ENCODE assay signal across 30 cellular contexts in genomic region chr2:127681976-127682857, GRCh38. TPM values are rescaled to one million over a fixed set of nuclear protein-coding genes. Genes with fewer than 3 reads are reported as not detected.
DNase-seq lines count a peak whose midpoint lies in the region; ATAC-seq and TF ChIP-seq lines count a peak whose summit lies in the region.
"Had no signal": no experiment of that assay in that cellular context is flagged by ENCODE, and none has a peak within 500 bp of the region (broad histone marks: within the 10 kb centered on the region; RNA-seq: fewer than 3 reads in every experiment).

No MANE protein-coding gene starts in this region.

- H3K36me3 ChIP-seq in esophagus muscularis mucosa: no peaks in the 10 kb centered on the region
- no peaks in the 10 kb centered on the region for H3K36me3 ChIP-seq in sigmoid colon
- H3K36me3 ChIP-seq: adrenal gland, Peyer's patch had no signal

- ATAC-seq in HG02759 (IDR thresholded peaks at IDR 0.05; ENCODE audit: unreplicated experiment): no peak
- no peak for ATAC-seq in HG02571 (IDR thresholded peaks at IDR 0.05; ENCODE audit: unreplicated experiment)
- ATAC-seq: activated T-cell treated with anti-CD3 and anti-CD28 coated beads, Interleukin-2, amount 50 U/mL, for 4 hours; naive thymus-derived CD8-positive, alpha-beta T cell had no signal

- TF ChIP-seq CTCF in esophagus muscularis mucosa (IDR thresholded peaks at IDR 0.05) (no peak), sigmoid colon (IDR thresholded peaks at IDR 0.05) (no peak)

- H3K4me3 ChIP-seq in esophagus muscularis mucosa: no peak overlapping the region
- H3K4me3 ChIP-seq in sigmoid colon: peak overlapping the region in 2 of 4 donors; percentile 32 to 41
- H3K4me3 ChIP-seq: GM23248 had no signal

- TF ChIP-seq POLR2A in esophagus muscularis mucosa (IDR thresholded peaks at IDR 0.05; ENCODE audit: low read depth) (no peak), sigmoid colon (IDR thresholded peaks at IDR 0.05) (peak in 1 of 2 donors; percentile 49)

- H3K4me1 ChIP-seq in esophagus muscularis mucosa (peaks cover 18 to 71% (median 59%) of the 10 kb centered on the region in 4 donors), sigmoid colon (peaks cover 0 to 95% (median 61%) of the 10 kb centered on the region in 4 donors)

- H3K27me3 ChIP-seq in esophagus muscularis mucosa (no peaks in the 10 kb centered on the region), sigmoid colon (no peaks in the 10 kb centered on the region)
- H3K27me3 ChIP-seq: adrenal gland, Peyer's patch, testis had no signal

- intact Hi-C loops in esophagus muscularis mucosa (cut with DNase I) (loop anchor here (5.0 kb wide), 1 partner anchor 35 kb away; the partner anchor contains the start of gene GPR17), sigmoid colon (cut with DNase I) (loop anchor here (1.0 to 10.0 kb wide), 2 partner anchors 30 to 47 kb away; no protein-coding TSS in a partner anchor)

- peak overlapping the region; percentile 74 to 81 (median 75) for H3K27ac ChIP-seq in esophagus muscularis mucosa (replicated peaks in 1 of 4)
- H3K27ac ChIP-seq in sigmoid colon: peak overlapping the region; percentile 67 to 88 (median 83)
- H3K27ac ChIP-seq: GM23248 had no signal

- 88% methylated on average over 5 of the region's 6 CpGs for WGBS in esophagus muscularis mucosa
- WGBS in sigmoid colon, 2 donors: 80 to 84% methylated on average over 6 of the region's 6 CpGs

- peak; percentile 8 for DNase-seq in D341Med (ENCODE audit: low spot score)
- DNase-seq in NCI-H526 (lab: John Stamatoyannopoulos, UW): peak; percentile 67 to 77
- DNase-seq in esophagus muscularis mucosa (ENCODE audit: extremely low spot score): no peak
- peak; percentile 84 for DNase-seq in sigmoid colon
- no peak for DNase-seq in AG20443 (ENCODE audit: low spot score)
- DNase-seq: activated CD4-positive, alpha-beta T cell treated with anti-CD3 and anti-CD28 coated beads for 36 hours; activated naive CD4-positive, alpha-beta T cell; activated T-cell treated with anti-CD3 and anti-CD28 coated beads, Interleukin-2, amount 50 U/mL, for 4 hours; AML-193; CD8-positive, alpha-beta memory T cell; glutamatergic neuron; KG1; naive thymus-derived CD8-positive, alpha-beta T cell; NCI-H1417 treated with DMSO at 0.1 percent for 48 hours; NCI-H524; occipital lobe; Peyer's patch; stimulated activated CD4-positive, alpha-beta T cell treated with anti-CD3 and anti-CD28 coated beads, Interleukin-4, amount 100 ng/mL, for 1 hour; stimulated activated naive B cell treated with anti-CD40 and anti-IgM and Interleukin-4, amounts not matched to agents 10 μg/mL and 1 μg/mL and 100 μg/mL, for 72 hours; testis had no signal

- H3K9me3 ChIP-seq in esophagus muscularis mucosa (no peaks in the 10 kb centered on the region), sigmoid colon (no peaks in the 10 kb centered on the region)
- H3K9me3 ChIP-seq: adrenal gland, Peyer's patch, testis had no signal

- TF ChIP-seq EP300 in esophagus muscularis mucosa (IDR thresholded peaks at IDR 0.05) (no peak), sigmoid colon (IDR thresholded peaks at IDR 0.05) (peak in 3 of 4 donors; percentile 57 to 97 (median 93))

RNA-seq across cellular contexts. Expression of gene LIMS2, which starts 6.9 kb away (rescaled TPM):
- total RNA-seq in esophagus muscularis mucosa: 100 to 1,000 TPM in 3 of 4 donors, 10 to 100 TPM in 1; 99.2 to 342 (median 175) TPM
- 100 to 1,000 TPM; 125 to 357 (median 195) TPM for total RNA-seq in sigmoid colon
- polyA plus RNA-seq in sigmoid colon: 10 to 100 TPM in 2 of 3 donors, 1 to 10 TPM in 1; 3.2 to 40.6 (median 17.4) TPM

RNA-seq across cellular contexts. Expression of gene SFT2D3, which starts 19.1 kb away (rescaled TPM):
- 10 to 100 TPM in 1 of 4 donors, 1 to 10 TPM in 3; 5.8 to 11.8 (median 9.4) TPM for total RNA-seq in esophagus muscularis mucosa
- total RNA-seq in sigmoid colon: 1 to 10 TPM; 5.6 to 8.6 (median 7.9) TPM
- polyA plus RNA-seq in sigmoid colon: 1 to 10 TPM; 1.4 to 6.5 (median 1.8) TPM
- polyA plus RNA-seq: GM23248 had no signal

RNA-seq across cellular contexts. Expression of gene GPR17, which starts 36.3 kb away (rescaled TPM):
- total RNA-seq in esophagus muscularis mucosa (under 1 TPM in 1 of 4 donors, not detected in 3; 0.40 TPM), sigmoid colon (1 to 10 TPM in 1 of 4 donors, under 1 TPM in 2, not detected in 1; 0.36 to 1.4 (median 0.66) TPM)
- under 1 TPM in 2 of 3 donors, not detected in 1; 0.48 to 0.60 TPM for polyA plus RNA-seq in sigmoid colon
- total RNA-seq: activated CD4-positive, alpha-beta T cell treated with anti-CD3 and anti-CD28 coated beads for 36 hours; activated CD8-positive, alpha-beta memory T cell treated with anti-CD3 and anti-CD28 coated beads for 36 hours; activated T-cell treated with anti-CD3 and anti-CD28 coated beads, Interleukin-2, amount 50 U/mL, for 4 hours; bronchial epithelial cell; CD8-positive, alpha-beta memory T cell; fibroblast of lung; GM23248; HT1080; mesothelial cell of epicardium; naive thymus-derived CD8-positive, alpha-beta T cell; Peyer's patch; renal cortical epithelial cell had no signal
- polyA plus RNA-seq: CD8-positive, alpha-beta memory T cell; fibroblast of lung; naive thymus-derived CD8-positive, alpha-beta T cell had no signal

Comparison
In these comparisons a context has a peak if more than half of its experiments do, and no peak if none do; other contexts are left out.
1. DNase-seq: peak in D341Med (single experiment), NCI-H526 (2 of 2) and sigmoid colon (single experiment); none in esophagus muscularis mucosa (single experiment) and AG20443 (single experiment).